In genomic region chr16:85441189-85441889, GRCh38 we compare ENCODE assay signal across 1 cellular context.
TF ChIP-seq lines count a peak whose summit lies in the region.

No MANE protein-coding gene starts in this region.

TF ChIP-seq in H1, 55 proteins besides CTCF, POLR2A, EP300 and RAD21:
- TF ChIP-seq SUZ12 (IDR thresholded peaks at IDR 0.05; ENCODE audit: low read length) (no peak), SIN3A (conservative IDR thresholded peaks at IDR 0.05 in 1 of 2, IDR thresholded peaks at IDR 0.05 in 1 of 2; ENCODE audit: low read depth in 1 of 2, low read length in 2 of 2) (0 out of 4 replicates have a peak, but pooled peaks of 1 of the 2 experiments have one; percentile 47), NRF1 (IDR thresholded peaks at IDR 0.05; ENCODE audit: low read depth, low read length) (no peak), PHF8 (conservative IDR thresholded peaks at IDR 0.05; ENCODE audit: low read depth, low read length) (no peak), CBX5 (IDR thresholded peaks at IDR 0.05; ENCODE audit: low read depth, low read length) (no peak), ZNF274 (IDR thresholded peaks at IDR 0.05; ENCODE audit: borderline replicate concordance, extremely low read depth, low read length) (no peak), GTF2F1 (IDR thresholded peaks at IDR 0.05; ENCODE audit: borderline replicate concordance, low read depth, low read length) (no peak), SAP30 (IDR thresholded peaks at IDR 0.05; ENCODE audit: insufficient read depth, insufficient replicate concordance, low read length) (no peak), CREB1 (IDR thresholded peaks at IDR 0.05) (no peak)
